12 cellular contexts compared by ENCODE assay signal in the genomic region with DNA sequence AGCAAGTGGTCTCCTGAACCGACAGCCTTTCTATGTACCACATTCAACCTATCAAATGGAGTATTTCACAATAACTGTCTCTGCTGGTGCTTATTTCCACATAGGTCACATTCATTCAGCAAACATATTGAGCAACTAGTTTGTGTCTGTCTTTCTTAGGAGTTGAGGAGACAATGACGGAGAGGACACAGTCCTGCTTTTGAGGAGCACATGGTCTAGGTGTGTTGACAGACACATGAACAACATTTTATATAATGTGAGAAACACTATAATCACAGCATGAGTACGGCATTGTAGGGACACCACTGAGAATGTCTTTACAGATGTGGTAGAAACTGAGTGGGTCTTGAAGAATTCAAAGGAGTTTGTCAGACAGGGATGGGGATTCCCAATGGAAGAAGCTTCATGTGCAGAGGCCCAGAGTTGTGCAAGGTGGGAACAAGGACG. TPM values are rescaled to one million over a fixed set of nuclear protein-coding genes. Genes with fewer than 3 reads are reported as not detected.
DNase-seq lines count a peak whose midpoint lies in the region; ATAC-seq and TF ChIP-seq lines count a peak whose summit lies in the region.
"Had no signal": no experiment of that assay in that cellular context is flagged by ENCODE, and none has a peak within 500 bp of the region (broad histone marks: within the 10 kb centered on the region; RNA-seq: fewer than 3 reads in every experiment).

No MANE protein-coding gene starts in this region.

- peak in 1 of 2 experiments; percentile 77 for DNase-seq in PC-9
- DNase-seq in choroid plexus epithelial cell (ENCODE audit: low read depth): peak; percentile 88
- DNase-seq in gastrocnemius medialis: no peak
- no peak for DNase-seq in effector CD8-positive, alpha-beta T cell (lab: John Stamatoyannopoulos, UW)
- DNase-seq in RPMI8226: no peak
- no peak for DNase-seq in NCI-H1417 treated with DMSO at 0.1 percent for 48 hours (lab: John Stamatoyannopoulos, UW)
- DNase-seq: activated B cell treated with CpG ODN at 0.5 μM for 24 hours; naive thymus-derived CD8-positive, alpha-beta T cell; NCI-H82; stimulated activated CD4-positive, alpha-beta T cell treated with anti-CD3 and anti-CD28 coated beads, Interleukin-4, amount 100 ng/mL, for 4 hours had no signal

- no peaks in the 10 kb centered on the region for H4K20me1 ChIP-seq in PC-9 (ENCODE audit: insufficient read depth)

- H3K9me3 ChIP-seq in PC-9 (ENCODE audit: insufficient read depth, low read depth) (no peaks in the 10 kb centered on the region), gastrocnemius medialis (no peaks in the 10 kb centered on the region)

- H3K79me2 ChIP-seq in PC-9 (ENCODE audit: low read depth): no peaks in the 10 kb centered on the region

- H3K27me3 ChIP-seq in PC-9 (ENCODE audit: insufficient read depth, low read depth) (no peaks in the 10 kb centered on the region), gastrocnemius medialis (no peaks in the 10 kb centered on the region)

- intact Hi-C loops in PC-9 (cut with micrococcal nuclease; ENCODE audit: unreplicated experiment): no loop called here
- intact Hi-C loops in gastrocnemius medialis (cut with DNase I; ENCODE audit: low total_unique reads): no loop called here

- CTCF ChIA-PET in PC-9 (lab: Charles Lee): no interaction called here

- H3K27ac ChIP-seq in PC-9: peak overlapping the region; percentile 31; the same call in 1 of the 2 replicates
- H3K27ac ChIP-seq in gastrocnemius medialis: no peak overlapping the region

- TF ChIP-seq POLR2A in gastrocnemius medialis (IDR thresholded peaks at IDR 0.05): no peak

- H3K9me2 ChIP-seq in PC-9 (ENCODE audit: insufficient read depth): no peaks in the 10 kb centered on the region

- peak overlapping the region; percentile 41 for H3K4me2 ChIP-seq in PC-9

- H3K4me1 ChIP-seq in PC-9 (replicated peaks; ENCODE audit: insufficient read depth) (peaks cover 19% of the 10 kb centered on the region), gastrocnemius medialis (no peaks in the 10 kb centered on the region)

- in situ Hi-C loops in gastrocnemius medialis (cut with MboI; ENCODE audit: low sequenced_read_pairs in 4 of 4): no loop called here

- ATAC-seq in HG03097 (IDR thresholded peaks at IDR 0.05; ENCODE audit: low FRiP score, unreplicated experiment) (peak; percentile 16), gastrocnemius medialis (peak; percentile 53 to 97), GM19452 (IDR thresholded peaks at IDR 0.05; ENCODE audit: unreplicated experiment) (no peak)
- ATAC-seq: naive thymus-derived CD8-positive, alpha-beta T cell had no signal

- BruUV-seq in PC-9 (replicated peaks; lab: Mats Ljungman, UMichigan): no TSS peak

- H3K4me3 ChIP-seq in PC-9: no peak overlapping the region
- no peak overlapping the region for H3K4me3 ChIP-seq in choroid plexus epithelial cell (ENCODE audit: low read depth, low read length)
- no peak overlapping the region for H3K4me3 ChIP-seq in gastrocnemius medialis

- H3K36me3 ChIP-seq in PC-9 (ENCODE audit: low read depth) (no peaks in the 10 kb centered on the region), gastrocnemius medialis (no peaks in the 10 kb centered on the region)

- POLR2A ChIA-PET in PC-9 (lab: Charles Lee; ENCODE audit: unreplicated experiment): no interaction called here

- TF ChIP-seq CTCF in PC-9 (conservative IDR thresholded peaks at IDR 0.05) (no peak), choroid plexus epithelial cell (conservative IDR thresholded peaks at IDR 0.05; ENCODE audit: low read depth, low read length) (no peak), gastrocnemius medialis (IDR thresholded peaks at IDR 0.05 in 4 of 5, conservative IDR thresholded peaks at IDR 0.05 in 1 of 5) (no peak)

- H3F3A ChIP-seq in PC-9 (ENCODE audit: insufficient read depth, low read depth): peaks cover 20% of the 10 kb centered on the region

- H2AFZ ChIP-seq in PC-9: no peak overlapping the region

RNA-seq across cellular contexts. Expression of gene NFIL3, which starts 28.5 kb away (rescaled TPM):
- total RNA-seq in PC-9 (2021): 8.5 and 9.3 TPM in 2 replicates
- 100 to 1,000 TPM in 1 of 4 donors, 10 to 100 TPM in 3; 36.6 to 167 (median 56.3) TPM for total RNA-seq in gastrocnemius medialis

RNA-seq across cellular contexts. Expression of gene AUH, which starts 33.4 kb away (rescaled TPM):
- total RNA-seq in PC-9 (2021): 24.9 and 31.1 TPM in 2 replicates
- total RNA-seq in gastrocnemius medialis: 10 to 100 TPM; 17.1 to 28.2 (median 20.8) TPM
